ENCODE assay signal across 10 cellular contexts in the genomic region with DNA sequence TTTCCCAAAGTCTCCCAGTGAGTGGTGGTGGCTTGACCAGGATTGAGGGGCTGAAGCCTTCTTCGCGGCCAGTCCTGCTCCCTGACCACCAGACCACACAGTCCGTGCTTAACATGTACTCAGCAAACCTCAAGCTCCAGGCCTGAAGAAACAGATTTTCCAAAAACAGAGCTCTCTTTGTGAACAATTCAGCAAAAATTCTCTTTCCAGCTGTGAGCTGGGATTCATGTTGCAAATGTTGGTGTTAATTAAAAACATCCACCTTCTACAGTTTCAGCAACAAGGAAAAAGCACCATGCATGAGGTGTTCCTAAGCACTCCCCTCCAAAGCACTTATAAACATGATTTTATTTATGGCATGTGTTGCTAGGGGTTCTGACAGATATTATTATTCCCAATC.
DNase-seq lines count a peak whose midpoint lies in the region; ATAC-seq and TF ChIP-seq lines count a peak whose summit lies in the region.
"Had no signal": no experiment of that assay in that cellular context is flagged by ENCODE, and none has a peak within 500 bp of the region (broad histone marks: within the 10 kb centered on the region; RNA-seq: fewer than 3 reads in every experiment).

No MANE protein-coding gene starts in this region.

- no peak for DNase-seq in CD4-positive, alpha-beta memory T cell
- DNase-seq in RPMI7951 (ENCODE audit: low read depth) (peak; percentile 66), esophagus squamous epithelium (lab: John Stamatoyannopoulos, UW) (no peak), RWPE1 (ENCODE audit: low spot score) (no peak), HCEC 1CT (no peak)
- DNase-seq: activated CD4-positive, alpha-beta T cell treated with anti-CD3 and anti-CD28 coated beads for 48 hours; activated gamma-delta T cell; NCI-H510A had no signal

- H3K9me3 Mint-ChIP-seq in CD4-positive, alpha-beta memory T cell = peaks cover 0 to 1% (median 0%) of the 10 kb centered on the region in 8 donors

- H3K27me3 ChIP-seq in CD4-positive, alpha-beta memory T cell (ENCODE audit: insufficient read depth, low read length) = no peaks in the 10 kb centered on the region
- H3K27me3 ChIP-seq in esophagus squamous epithelium (no peaks in the 10 kb centered on the region), skeletal muscle satellite cell (ENCODE audit: control insufficient read depth, insufficient read depth, low read length) (no peaks in the 10 kb centered on the region)

- no peak for TF ChIP-seq POLR2A in esophagus squamous epithelium (IDR thresholded peaks at IDR 0.05)

- peak overlapping the region in 6 of 7 donors; percentile 20 to 76 (median 36) for H3K27ac Mint-ChIP-seq in CD4-positive, alpha-beta memory T cell

- H3K9ac ChIP-seq in skeletal muscle satellite cell (ENCODE audit: low read depth, low read length) = peak overlapping the region; percentile 26

- no peaks in the 10 kb centered on the region for H3K27me3 Mint-ChIP-seq in CD4-positive, alpha-beta memory T cell

- intact Hi-C loops in CD4-positive, alpha-beta memory T cell (cut with micrococcal nuclease) = no loop called here
- intact Hi-C loops in esophagus squamous epithelium (cut with DNase I) = no loop called here

- no peak overlapping the region for H3K4me2 ChIP-seq in skeletal muscle satellite cell (ENCODE audit: low read length)

- no peak for ATAC-seq in GM21423 (IDR thresholded peaks at IDR 0.05; ENCODE audit: unreplicated experiment)

- H3K36me3 ChIP-seq in CD4-positive, alpha-beta memory T cell (ENCODE audit: insufficient read depth, low read length) = peaks cover 60% of the 10 kb centered on the region
- H3K36me3 ChIP-seq in esophagus squamous epithelium = peaks cover 0 to 42% (median 4%) of the 10 kb centered on the region in 3 donors
- H3K36me3 ChIP-seq in skeletal muscle satellite cell (ENCODE audit: insufficient read depth, low read length) = peaks cover 78% of the 10 kb centered on the region

- no peak overlapping the region for H3K27ac ChIP-seq in CD4-positive, alpha-beta memory T cell (ENCODE audit: low read depth, low read length)
- H3K27ac ChIP-seq in esophagus squamous epithelium = peak overlapping the region in 3 of 4 donors; percentile 40 to 46 (median 41)
- no peak overlapping the region for H3K27ac ChIP-seq in RWPE1

- CTCF ChIA-PET in CD4-positive, alpha-beta memory T cell (lab: Charles Lee; ENCODE audit: partially characterized antibody) = interaction anchor here (1.0 to 2.8 kb wide), 7 partner anchors 9 to 173 kb away, joined by 3 to 17 read pairs (median 3); no protein-coding TSS in a partner anchor
- CTCF ChIA-PET in RWPE1 (lab: Yijun Ruan, JAX) = interaction anchor here (0.6 kb wide), 1 partner anchor 970 kb away, joined by 4 read pairs; no protein-coding TSS in a partner anchor

- peaks cover 74% of the 10 kb centered on the region for H3K4me1 ChIP-seq in CD4-positive, alpha-beta memory T cell (ENCODE audit: insufficient read depth, low read length)
- H3K4me1 ChIP-seq in esophagus squamous epithelium = peaks cover 4 to 15% (median 5%) of the 10 kb centered on the region in 3 donors
- peaks cover 29% of the 10 kb centered on the region for H3K4me1 ChIP-seq in skeletal muscle satellite cell (ENCODE audit: control insufficient read depth, insufficient read depth, low read length)

- no peak overlapping the region for H3K4me3 ChIP-seq in CD4-positive, alpha-beta memory T cell (ENCODE audit: low read length in 2 of 2)
- H3K4me3 ChIP-seq in esophagus squamous epithelium (no peak overlapping the region), skeletal muscle satellite cell (ENCODE audit: low read length) (no peak overlapping the region)

- peaks cover 75 to 79% of the 10 kb centered on the region in 2 donors for H3K36me3 Mint-ChIP-seq in CD4-positive, alpha-beta memory T cell

- TF ChIP-seq CTCF in esophagus squamous epithelium (IDR thresholded peaks at IDR 0.05) (no peak), RWPE1 (conservative IDR thresholded peaks at IDR 0.05; ENCODE audit: low read depth) (no peak)

- H3K4me1 Mint-ChIP-seq in CD4-positive, alpha-beta memory T cell = peaks cover 57 to 94% (median 75%) of the 10 kb centered on the region in 4 donors

- no peaks in the 10 kb centered on the region for H3K9me3 ChIP-seq in CD4-positive, alpha-beta memory T cell (ENCODE audit: control insufficient read depth in 1 of 2, low read length in 2 of 2)
- no peaks in the 10 kb centered on the region for H3K9me3 ChIP-seq in esophagus squamous epithelium
- no peaks in the 10 kb centered on the region for H3K9me3 ChIP-seq in skeletal muscle satellite cell (replicated peaks; ENCODE audit: low read length)

- POLR2A ChIA-PET in CD4-positive, alpha-beta memory T cell (lab: Charles Lee; ENCODE audit: partially characterized antibody) = interaction anchor here (0.6 to 23.5 kb wide), 18 partner anchors 9 to 167 kb away, joined by 3 to 1488 read pairs (median 6); no protein-coding TSS in a partner anchor
- POLR2A ChIA-PET in RWPE1 (lab: Yijun Ruan, JAX; ENCODE audit: low non-redundant PET) = no interaction called here

- H3K4me3 Mint-ChIP-seq in CD4-positive, alpha-beta memory T cell = no peak overlapping the region

- 88 to 94% methylated on average over 3 of the region's 3 CpGs for WGBS in esophagus squamous epithelium, 2 donors

Comparison
In these comparisons a context has a peak if more than half of its experiments do, and no peak if none do; other contexts are left out.
1. H3K27ac ChIP-seq: peak in esophagus squamous epithelium (3 of 4); none in CD4-positive, alpha-beta memory T cell (single experiment) and RWPE1 (single experiment).